ENCODE assay signal across 8 cellular contexts in the genomic region with DNA sequence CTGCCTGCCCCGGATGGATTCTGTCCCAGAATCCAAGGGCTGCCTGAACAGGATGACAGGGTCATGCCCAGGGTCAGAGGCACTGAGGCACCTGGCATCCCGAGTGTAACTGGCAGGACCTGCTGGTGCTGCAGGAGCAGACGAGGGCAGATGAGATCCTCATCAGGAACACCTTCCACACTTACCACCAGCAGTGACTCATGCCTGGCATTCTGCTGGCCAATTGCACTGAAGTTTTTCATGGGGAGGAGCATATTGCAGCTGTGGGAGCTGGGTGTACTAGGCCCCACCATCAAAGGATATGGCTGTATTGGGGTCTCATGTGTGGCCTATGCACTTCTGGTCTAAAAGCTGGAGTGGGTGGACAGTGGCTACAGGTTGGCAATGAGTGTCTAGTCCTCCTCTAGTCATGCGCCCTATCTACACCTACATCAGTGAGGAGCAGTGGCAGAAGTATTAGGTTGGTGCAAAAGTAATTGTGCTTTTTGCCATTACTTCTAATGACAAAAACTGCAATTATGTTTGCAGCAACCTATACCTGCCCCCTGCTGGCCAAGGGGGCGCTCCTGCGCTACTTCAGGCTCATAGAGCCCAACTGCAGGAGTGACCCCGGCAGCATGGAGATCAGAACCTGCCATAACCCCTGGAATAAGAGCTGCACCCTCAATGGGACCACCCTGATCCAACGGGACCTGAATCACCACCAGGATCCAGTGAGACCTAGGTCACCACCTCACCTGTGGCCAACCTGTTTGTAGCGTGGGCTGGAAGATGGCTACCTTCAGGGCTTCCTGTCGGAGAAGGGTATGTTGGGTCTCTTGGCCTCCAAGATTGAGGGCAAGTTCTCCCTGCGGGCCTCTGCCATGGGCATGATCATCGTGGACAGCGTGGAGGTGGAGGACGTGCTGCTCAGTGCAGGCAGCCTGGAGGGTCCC. TPM values are rescaled to one million over a fixed set of nuclear protein-coding genes. Genes with fewer than 3 reads are reported as not detected.
DNase-seq lines count a peak whose midpoint lies in the region; ATAC-seq and TF ChIP-seq lines count a peak whose summit lies in the region.

No MANE protein-coding gene starts in this region.

- peaks cover 0 to 6% of the 10 kb centered on the region in 2 donors for H3K9me3 Mint-ChIP-seq in stimulated activated naive CD8-positive, alpha-beta T cell treated with anti-CD3 and anti-CD28 coated beads, Interleukin-15, amount 100 ng/mL, for 72 hours

- peaks cover 48% of the 10 kb centered on the region for H3K4me1 Mint-ChIP-seq in stimulated activated naive CD8-positive, alpha-beta T cell treated with anti-CD3 and anti-CD28 coated beads, Interleukin-15, amount 100 ng/mL, for 72 hours

- DNase-seq in COR-L47 (lab: John Stamatoyannopoulos, UW) (peak; percentile 11), LNCaP clone FGC (ENCODE audit: low read depth) (peak; percentile 3), germinal center (ENCODE audit: low spot score) (peak; percentile 41), NOMO-1 (lab: John Stamatoyannopoulos, UW; ENCODE audit: unreplicated experiment in 2 of 2) (no peak), ureter (ENCODE audit: low spot score) (no peak)
- DNase-seq in activated CD8-positive, alpha-beta memory T cell treated with anti-CD3 and anti-CD28 coated beads for 24 hours: peak; percentile 74
- DNase-seq in stimulated activated naive CD8-positive, alpha-beta T cell treated with anti-CD3 and anti-CD28 coated beads, Interleukin-15, amount 100 ng/mL, for 72 hours: peak; percentile 45 to 64

- no peak for ATAC-seq in stimulated activated naive CD8-positive, alpha-beta T cell treated with anti-CD3 and anti-CD28 coated beads, Interleukin-15, amount 100 ng/mL, for 72 hours
- no peak for ATAC-seq in HG02798 (IDR thresholded peaks at IDR 0.05; ENCODE audit: poor library complexity, unreplicated experiment)

- no peak overlapping the region for H3K4me3 Mint-ChIP-seq in stimulated activated naive CD8-positive, alpha-beta T cell treated with anti-CD3 and anti-CD28 coated beads, Interleukin-15, amount 100 ng/mL, for 72 hours

- H3K4me3 ChIP-seq in LNCaP clone FGC (ENCODE audit: low read depth, low read length): no peak overlapping the region

- H3K27ac Mint-ChIP-seq in stimulated activated naive CD8-positive, alpha-beta T cell treated with anti-CD3 and anti-CD28 coated beads, Interleukin-15, amount 100 ng/mL, for 72 hours: peak overlapping the region in 1 of 2 donors; percentile 28

- peaks cover 26% of the 10 kb centered on the region for H3K27me3 Mint-ChIP-seq in stimulated activated naive CD8-positive, alpha-beta T cell treated with anti-CD3 and anti-CD28 coated beads, Interleukin-15, amount 100 ng/mL, for 72 hours

- peak; percentile 72 for TF ChIP-seq CTCF in LNCaP clone FGC (IDR thresholded peaks at IDR 0.05; ENCODE audit: control insufficient read depth, extremely low read depth, insufficient read depth)

RNA-seq across cellular contexts. Expression of a gene that starts 8.0 kb away (rescaled TPM):
- not detected for total RNA-seq in ureter

Comparison
In these comparisons a context has a peak if more than half of its experiments do, and no peak if none do; other contexts are left out.
1. DNase-seq: peak in COR-L47 (single experiment), LNCaP clone FGC (single experiment), activated CD8-positive, alpha-beta memory T cell treated with anti-CD3 and anti-CD28 coated beads for 24 hours (single experiment), germinal center (single experiment) and stimulated activated naive CD8-positive, alpha-beta T cell treated with anti-CD3 and anti-CD28 coated beads, Interleukin-15, amount 100 ng/mL, for 72 hours (2 of 2); none in NOMO-1 (0 of 2) and ureter (single experiment).